17 cellular contexts compared by ENCODE assay signal in genomic region chr4:169215656-169216055, GRCh38.
DNase-seq lines count a peak whose midpoint lies in the region; ATAC-seq lines count a peak whose summit lies in the region.
"Had no signal": no experiment of that assay in that cellular context is flagged by ENCODE, and none has a peak within 500 bp of the region (broad histone marks: within the 10 kb centered on the region; RNA-seq: fewer than 3 reads in every experiment).

No MANE protein-coding gene starts in this region.

- DNase-seq in NK-92 treated with Interleukin-12 subunit alpha and Interleukin-12 subunit beta, amount 100 ng/mL, for 24 hours (lab: John Stamatoyannopoulos, UW) = no peak
- DNase-seq in GM19240 (ENCODE audit: insufficient read length, low spot score) = no peak
- no peak for DNase-seq in GDM1 (lab: John Stamatoyannopoulos, UW)
- DNase-seq in NCI-H1105 treated with DMSO at 0.1 percent for 48 hours (lab: John Stamatoyannopoulos, UW) = no peak
- DNase-seq: activated CD4-positive, alpha-beta memory T cell treated with anti-CD3 and anti-CD28 coated beads for 36 hours; activated naive CD8-positive, alpha-beta T cell treated with anti-CD3 and anti-CD28 coated beads, Interleukin-2, amount 50 U/mL, for 24 hours; DMS79; effector CD4-positive, alpha-beta T cell; KG1; left ventricle myocardium superior; naive thymus-derived CD8-positive, alpha-beta T cell; NCI-H146; PC-3 had no signal

- ATAC-seq in GM19043 (IDR thresholded peaks at IDR 0.05; ENCODE audit: low read depth, unreplicated experiment) (peak; percentile 63), GM21786 (IDR thresholded peaks at IDR 0.05; ENCODE audit: unreplicated experiment) (peak; percentile 49), HG03354 (IDR thresholded peaks at IDR 0.05; ENCODE audit: poor library complexity, severe bottlenecking, unreplicated experiment) (peak; percentile 70)
- ATAC-seq: activated naive CD8-positive, alpha-beta T cell treated with anti-CD3 and anti-CD28 coated beads, Interleukin-2, amount 50 U/mL, for 24 hours; left ventricle myocardium superior; naive thymus-derived CD8-positive, alpha-beta T cell; PC-3; SK-N-SH treated with all-trans-retinoic acid at 6 μM for 48 hours had no signal
